ENCODE assay signal across 8 cellular contexts in the genomic region with DNA sequence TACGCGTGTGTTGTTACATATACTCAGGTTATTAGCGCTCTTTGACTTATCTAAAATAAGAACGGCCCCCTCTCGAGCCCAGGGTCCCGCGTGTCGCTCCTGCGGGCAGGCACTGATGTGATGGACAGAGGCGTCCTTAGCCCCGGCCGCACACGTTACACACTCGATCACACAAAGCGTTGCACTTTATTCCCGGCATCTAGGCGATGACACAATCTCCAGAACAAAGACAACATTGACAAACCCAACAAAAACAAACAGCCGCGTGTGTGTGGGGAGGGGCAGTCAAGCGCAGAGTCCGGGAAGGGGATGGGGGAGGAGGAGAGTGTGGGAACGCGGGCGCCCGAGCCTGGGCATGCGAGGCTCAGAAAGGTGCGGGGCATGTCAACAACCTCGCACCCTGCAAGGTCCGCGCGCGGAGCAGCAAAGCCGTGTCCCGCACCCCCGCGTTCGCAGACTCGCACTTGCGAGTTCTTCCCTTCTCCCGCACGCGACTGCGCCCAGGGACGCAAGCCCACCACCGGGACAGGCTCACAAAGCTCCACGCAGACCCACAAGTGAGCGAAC. TPM values are rescaled to one million over a fixed set of nuclear protein-coding genes. Genes with fewer than 3 reads are reported as not detected.
DNase-seq lines count a peak whose midpoint lies in the region; ATAC-seq and TF ChIP-seq lines count a peak whose summit lies in the region.

No MANE protein-coding gene starts in this region.

- no peak for TF ChIP-seq CTCF in coronary artery (IDR thresholded peaks at IDR 0.05)

- ATAC-seq in left colon (peak; percentile 49), HG03439 (IDR thresholded peaks at IDR 0.05; ENCODE audit: unreplicated experiment) (no peak)

- peak overlapping the region; percentile 44 to 76 for H3K27ac ChIP-seq in coronary artery

- peak overlapping the region; percentile 78 for H3K4me3 ChIP-seq in coronary artery

- DNase-seq in SIG-M5 treated with dmso at 0.1 percent for 504 hours (lab: John Stamatoyannopoulos, UW; ENCODE audit: unreplicated experiment) (peak; percentile 41), SIG-M5 (lab: John Stamatoyannopoulos, UW) (no peak), RPMI7951 (ENCODE audit: low read depth) (peak; percentile 35), coronary artery (ENCODE audit: low spot score) (no peak), left colon (peak; percentile 84 to 90), amniotic stem cell (lab: John Stamatoyannopoulos, UW) (no peak)
- DNase-seq in stimulated activated CD8-positive, alpha-beta memory T cell treated with anti-CD3 and anti-CD28 coated beads, Interleukin-4, amount 100 ng/mL, for 48 hours = peak; percentile 42

- intact Hi-C loops in left colon (cut with DNase I, micrococcal nuclease) = no loop called here

RNA-seq across cellular contexts. Expression of gene EFNA1, which starts 0.5 kb away (rescaled TPM):
- total RNA-seq in RPMI7951 (2014; rRNA removed; shearing (Covaris generic)) = 0.59 and 2.5 TPM in 2 replicates
- 100 to 1,000 TPM in 1 of 2 donors, 10 to 100 TPM in 1; 63.0 to 176 TPM for total RNA-seq in left colon

RNA-seq across cellular contexts. Expression of gene SLC50A1, which starts 8.5 kb away (rescaled TPM):
- total RNA-seq in RPMI7951 (2014; rRNA removed; shearing (Covaris generic)) = 24.2 and 32.5 TPM in 2 replicates
- 100 to 1,000 TPM in 1 of 2 donors, 10 to 100 TPM in 1; 70.6 to 107 TPM for total RNA-seq in left colon

RNA-seq across cellular contexts. Expression of gene DPM3, which starts 13.1 kb away (rescaled TPM):
- 65.8 and 168 TPM in 2 replicates for total RNA-seq in RPMI7951 (2014; rRNA removed; shearing (Covaris generic))
- 100 to 1,000 TPM in 1 of 2 donors, 10 to 100 TPM in 1; 93.9 to 131 TPM for total RNA-seq in left colon

RNA-seq across cellular contexts. Expression of gene KRTCAP2, which starts 45.9 kb away (rescaled TPM):
- total RNA-seq in RPMI7951 (2014; rRNA removed; shearing (Covaris generic)) = 169 and 172 TPM in 2 replicates
- total RNA-seq in left colon = 100 to 1,000 TPM; 143 to 164 TPM

RNA-seq across cellular contexts. Expression of gene TRIM46, which starts 46.5 kb away (rescaled TPM):
- 2.3 and 2.9 TPM in 2 replicates for total RNA-seq in RPMI7951 (2014; rRNA removed; shearing (Covaris generic))
- under 1 TPM; 0.28 to 0.52 TPM for total RNA-seq in left colon

Comparison
In these comparisons a context has a peak if more than half of its experiments do, and no peak if none do; other contexts are left out.
1. DNase-seq: peak in SIG-M5 treated with dmso at 0.1 percent for 504 hours (single experiment), RPMI7951 (single experiment), left colon (2 of 2) and stimulated activated CD8-positive, alpha-beta memory T cell treated with anti-CD3 and anti-CD28 coated beads, Interleukin-4, amount 100 ng/mL, for 48 hours (single experiment); none in SIG-M5 (single experiment), coronary artery (single experiment) and amniotic stem cell (single experiment).
2. RNA of gene EFNA1, which starts 0.5 kb away (total RNA-seq): 63.0 to 176 TPM in left colon; 0.59 to 2.5 TPM in RPMI7951; every median in the first group is over 10 times any median in the second.